9 cellular contexts compared by ENCODE assay signal in genomic region chr1:201689647-201690046, GRCh38.
"Had no signal": no experiment of that assay in that cellular context is flagged by ENCODE, and none has a peak within 500 bp of the region (broad histone marks: within the 10 kb centered on the region; RNA-seq: fewer than 3 reads in every experiment).

No MANE protein-coding gene starts in this region.

- H3K4me3 ChIP-seq: GM23248 had no signal

- FAIRE-seq: H54, HTR-8/SVneo had no signal

- H2AFZ ChIP-seq: GM23248 had no signal

- H3K4me2 ChIP-seq: KMS-11 had no signal

- H3K4me3 Mint-ChIP-seq: H9 had no signal

- H3K27ac Mint-ChIP-seq: H9 had no signal

- H3K27ac ChIP-seq: GM23248, KMS-11 had no signal

- DNase-seq: GM23248, GOT3, H9, HCEC 1CT, IMR-90, KBM-7 had no signal

- H3K9me3 Mint-ChIP-seq: H9 had no signal

- H3K9ac ChIP-seq: GM23248, KMS-11 had no signal
